ENCODE assay signal across 1 cellular context in the genomic region with DNA sequence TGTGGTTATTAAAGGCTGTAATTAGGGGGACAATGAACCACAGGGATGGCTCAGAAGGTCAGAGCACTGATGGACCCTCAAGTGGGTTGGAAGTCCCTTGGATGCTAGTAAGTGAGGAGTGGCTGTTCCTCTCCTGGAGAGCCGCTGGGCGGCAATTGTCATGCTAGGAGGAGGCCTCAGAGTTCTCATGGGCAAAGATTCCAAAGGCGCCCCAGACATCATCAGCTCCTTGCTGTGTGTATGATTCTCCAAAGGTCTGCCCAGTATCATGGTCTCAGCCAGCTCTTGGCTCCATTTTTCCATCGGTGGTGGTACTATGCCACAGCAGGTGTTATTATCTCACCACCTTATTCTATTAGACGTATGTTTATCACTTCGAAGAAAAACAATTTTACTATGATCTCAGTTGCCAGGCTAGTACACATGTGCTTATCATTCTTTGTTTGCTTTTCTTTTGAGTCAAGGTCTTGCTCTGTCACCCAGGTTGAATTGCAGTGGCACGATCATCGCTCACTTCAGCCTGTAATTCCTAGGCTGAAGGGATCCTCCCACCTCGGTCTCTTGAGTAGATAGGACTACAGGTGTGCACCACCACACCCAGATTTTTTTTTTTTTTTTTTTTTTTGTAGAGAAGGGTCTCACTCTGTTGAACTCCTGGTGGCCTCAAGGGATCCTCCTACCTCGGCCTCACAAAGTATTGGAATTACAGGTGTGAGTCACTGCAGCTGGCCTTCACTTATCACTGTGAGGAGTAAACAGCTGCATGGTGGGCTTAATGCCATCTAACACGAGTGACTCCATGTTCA.
TF ChIP-seq lines count a peak whose summit lies in the region.

No MANE protein-coding gene starts in this region.

TF ChIP-seq in HepG2, 621 proteins besides CTCF, POLR2A, EP300 and RAD21:
- TF ChIP-seq FOSL2 (CRISPR knock-in tag; IDR thresholded peaks at IDR 0.05) (peak; percentile 37; the same call in 1 of the 2 replicates), PLRG1 (conservative IDR thresholded peaks at IDR 0.05) (no peak), ZNF460 (CRISPR knock-in tag; IDR thresholded peaks at IDR 0.05; ENCODE audit: borderline replicate concordance) (peak; percentile 90), NCOA5 (CRISPR knock-in tag; IDR thresholded peaks at IDR 0.05) (no peak), FOXA3 (CRISPR knock-in tag; IDR thresholded peaks at IDR 0.05) (peak; percentile 52), SAP130 (CRISPR knock-in tag; IDR thresholded peaks at IDR 0.05; ENCODE audit: low read depth) (0 out of 2 replicates have a peak, but pooled peaks have one; percentile 28), SOX5 (CRISPR knock-in tag; IDR thresholded peaks at IDR 0.05; ENCODE audit: borderline replicate concordance) (peak; percentile 20; the same call in 1 of the 2 replicates), FOXO1 (CRISPR knock-in tag; IDR thresholded peaks at IDR 0.05) (0 out of 2 replicates have a peak, but pooled peaks have one; percentile 18), GATAD2A (CRISPR knock-in tag; IDR thresholded peaks at IDR 0.05) (peak; percentile 53), FOXA1 (IDR thresholded peaks at IDR 0.05) (no peak), FOXA1 (CRISPR knock-in tag; IDR thresholded peaks at IDR 0.05) (0 out of 2 replicates have a peak, but pooled peaks have one; percentile 52), ZMYM3 (CRISPR knock-in tag; IDR thresholded peaks at IDR 0.05) (peak; percentile 35; the same call in 1 of the 2 replicates)
- TF ChIP-seq, protein P1, sequence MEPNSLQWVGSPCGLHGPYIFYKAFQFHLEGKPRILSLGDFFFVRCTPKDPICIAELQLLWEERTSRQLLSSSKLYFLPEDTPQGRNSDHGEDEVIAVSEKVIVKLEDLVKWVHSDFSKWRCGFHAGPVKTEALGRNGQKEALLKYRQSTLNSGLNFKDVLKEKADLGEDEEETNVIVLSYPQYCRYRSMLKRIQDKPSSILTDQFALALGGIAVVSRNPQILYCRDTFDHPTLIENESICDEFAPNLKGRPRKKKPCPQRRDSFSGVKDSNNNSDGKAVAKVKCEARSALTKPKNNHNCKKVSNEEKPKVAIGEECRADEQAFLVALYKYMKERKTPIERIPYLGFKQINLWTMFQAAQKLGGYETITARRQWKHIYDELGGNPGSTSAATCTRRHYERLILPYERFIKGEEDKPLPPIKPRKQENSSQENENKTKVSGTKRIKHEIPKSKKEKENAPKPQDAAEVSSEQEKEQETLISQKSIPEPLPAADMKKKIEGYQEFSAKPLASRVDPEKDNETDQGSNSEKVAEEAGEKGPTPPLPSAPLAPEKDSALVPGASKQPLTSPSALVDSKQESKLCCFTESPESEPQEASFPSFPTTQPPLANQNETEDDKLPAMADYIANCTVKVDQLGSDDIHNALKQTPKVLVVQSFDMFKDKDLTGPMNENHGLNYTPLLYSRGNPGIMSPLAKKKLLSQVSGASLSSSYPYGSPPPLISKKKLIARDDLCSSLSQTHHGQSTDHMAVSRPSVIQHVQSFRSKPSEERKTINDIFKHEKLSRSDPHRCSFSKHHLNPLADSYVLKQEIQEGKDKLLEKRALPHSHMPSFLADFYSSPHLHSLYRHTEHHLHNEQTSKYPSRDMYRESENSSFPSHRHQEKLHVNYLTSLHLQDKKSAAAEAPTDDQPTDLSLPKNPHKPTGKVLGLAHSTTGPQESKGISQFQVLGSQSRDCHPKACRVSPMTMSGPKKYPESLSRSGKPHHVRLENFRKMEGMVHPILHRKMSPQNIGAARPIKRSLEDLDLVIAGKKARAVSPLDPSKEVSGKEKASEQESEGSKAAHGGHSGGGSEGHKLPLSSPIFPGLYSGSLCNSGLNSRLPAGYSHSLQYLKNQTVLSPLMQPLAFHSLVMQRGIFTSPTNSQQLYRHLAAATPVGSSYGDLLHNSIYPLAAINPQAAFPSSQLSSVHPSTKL (CRISPR knock-in tag; IDR thresholded peaks at IDR 0.05) = peak; percentile 42
- TF ChIP-seq, protein P2, sequence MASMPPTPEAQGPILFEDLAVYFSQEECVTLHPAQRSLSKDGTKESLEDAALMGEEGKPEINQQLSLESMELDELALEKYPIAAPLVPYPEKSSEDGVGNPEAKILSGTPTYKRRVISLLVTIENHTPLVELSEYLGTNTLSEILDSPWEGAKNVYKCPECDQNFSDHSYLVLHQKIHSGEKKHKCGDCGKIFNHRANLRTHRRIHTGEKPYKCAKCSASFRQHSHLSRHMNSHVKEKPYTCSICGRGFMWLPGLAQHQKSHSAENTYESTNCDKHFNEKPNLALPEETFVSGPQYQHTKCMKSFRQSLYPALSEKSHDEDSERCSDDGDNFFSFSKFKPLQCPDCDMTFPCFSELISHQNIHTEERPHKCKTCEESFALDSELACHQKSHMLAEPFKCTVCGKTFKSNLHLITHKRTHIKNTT (CRISPR knock-in tag; IDR thresholded peaks at IDR 0.05) = no peak
- TF ChIP-seq, protein P3, sequence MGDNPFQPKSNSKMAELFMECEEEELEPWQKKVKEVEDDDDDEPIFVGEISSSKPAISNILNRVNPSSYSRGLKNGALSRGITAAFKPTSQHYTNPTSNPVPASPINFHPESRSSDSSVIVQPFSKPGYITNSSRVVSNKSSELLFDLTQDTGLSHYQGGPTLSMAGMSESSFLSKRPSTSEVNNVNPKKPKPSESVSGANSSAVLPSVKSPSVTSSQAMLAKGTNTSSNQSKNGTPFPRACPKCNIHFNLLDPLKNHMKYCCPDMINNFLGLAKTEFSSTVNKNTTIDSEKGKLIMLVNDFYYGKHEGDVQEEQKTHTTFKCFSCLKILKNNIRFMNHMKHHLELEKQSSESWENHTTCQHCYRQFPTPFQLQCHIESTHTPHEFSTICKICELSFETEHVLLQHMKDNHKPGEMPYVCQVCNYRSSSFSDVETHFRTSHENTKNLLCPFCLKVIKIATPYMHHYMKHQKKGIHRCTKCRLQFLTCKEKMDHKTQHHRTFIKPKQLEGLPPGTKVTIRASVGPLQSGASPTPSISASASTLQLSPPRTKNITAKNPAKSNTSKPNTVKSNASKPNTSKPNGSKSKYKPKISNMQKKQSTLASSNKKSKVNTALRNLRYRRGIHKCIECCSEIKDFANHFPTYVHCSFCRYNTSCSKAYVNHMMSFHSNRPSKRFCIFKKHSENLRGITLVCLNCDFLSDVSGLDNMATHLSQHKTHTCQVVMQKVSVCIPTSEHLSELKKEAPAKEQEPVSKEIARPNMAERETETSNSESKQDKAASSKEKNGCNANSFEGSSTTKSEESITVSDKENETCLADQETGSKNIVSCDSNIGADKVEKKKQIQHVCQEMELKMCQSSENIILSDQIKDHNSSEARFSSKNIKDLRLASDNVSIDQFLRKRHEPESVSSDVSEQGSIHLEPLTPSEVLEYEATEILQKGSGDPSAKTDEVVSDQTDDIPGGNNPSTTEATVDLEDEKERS (CRISPR knock-in tag; IDR thresholded peaks at IDR 0.05) = peak; percentile 24; the same call in 1 of the 2 replicates
- TF ChIP-seq, protein P4, sequence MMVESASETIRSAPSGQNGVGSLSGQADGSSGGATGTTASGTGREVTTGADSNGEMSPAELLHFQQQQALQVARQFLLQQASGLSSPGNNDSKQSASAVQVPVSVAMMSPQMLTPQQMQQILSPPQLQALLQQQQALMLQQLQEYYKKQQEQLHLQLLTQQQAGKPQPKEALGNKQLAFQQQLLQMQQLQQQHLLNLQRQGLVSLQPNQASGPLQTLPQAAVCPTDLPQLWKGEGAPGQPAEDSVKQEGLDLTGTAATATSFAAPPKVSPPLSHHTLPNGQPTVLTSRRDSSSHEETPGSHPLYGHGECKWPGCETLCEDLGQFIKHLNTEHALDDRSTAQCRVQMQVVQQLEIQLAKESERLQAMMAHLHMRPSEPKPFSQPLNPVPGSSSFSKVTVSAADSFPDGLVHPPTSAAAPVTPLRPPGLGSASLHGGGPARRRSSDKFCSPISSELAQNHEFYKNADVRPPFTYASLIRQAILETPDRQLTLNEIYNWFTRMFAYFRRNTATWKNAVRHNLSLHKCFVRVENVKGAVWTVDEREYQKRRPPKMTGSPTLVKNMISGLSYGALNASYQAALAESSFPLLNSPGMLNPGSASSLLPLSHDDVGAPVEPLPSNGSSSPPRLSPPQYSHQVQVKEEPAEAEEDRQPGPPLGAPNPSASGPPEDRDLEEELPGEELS (CRISPR knock-in tag; IDR thresholded peaks at IDR 0.05) = no peak
- TF ChIP-seq, protein P5, sequence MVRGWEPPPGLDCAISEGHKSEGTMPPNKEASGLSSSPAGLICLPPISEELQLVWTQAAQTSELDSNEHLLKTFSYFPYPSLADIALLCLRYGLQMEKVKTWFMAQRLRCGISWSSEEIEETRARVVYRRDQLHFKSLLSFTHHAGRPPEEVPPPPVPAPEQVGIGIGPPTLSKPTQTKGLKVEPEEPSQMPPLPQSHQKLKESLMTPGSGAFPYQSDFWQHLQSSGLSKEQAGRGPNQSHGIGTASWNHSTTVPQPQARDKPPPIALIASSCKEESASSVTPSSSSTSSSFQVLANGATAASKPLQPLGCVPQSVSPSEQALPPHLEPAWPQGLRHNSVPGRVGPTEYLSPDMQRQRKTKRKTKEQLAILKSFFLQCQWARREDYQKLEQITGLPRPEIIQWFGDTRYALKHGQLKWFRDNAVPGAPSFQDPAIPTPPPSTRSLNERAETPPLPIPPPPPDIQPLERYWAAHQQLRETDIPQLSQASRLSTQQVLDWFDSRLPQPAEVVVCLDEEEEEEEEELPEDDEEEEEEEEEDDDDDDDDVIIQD (CRISPR knock-in tag; IDR thresholded peaks at IDR 0.05; ENCODE audit: low read depth) = 0 out of 2 replicates have a peak, but pooled peaks have one; percentile 64
